In genomic region chr1:46718727-46719622, GRCh38 we compare ENCODE assay signal across 1 cellular context.
TF ChIP-seq lines count a peak whose summit lies in the region.

Gene EFCAB14, minus strand, starts transcription at chr1:46719114. Its CDS starts 1,027 bp downstream, at chr1:46718087.

TF ChIP-seq in HEK293, 187 proteins besides CTCF, POLR2A, EP300 and RAD21 (continued from another document and continues in another):
- no peak for TF ChIP-seq ZNF518A (tag by site-specific recombination; conservative IDR thresholded peaks at IDR 0.05; ENCODE audit: low read depth)
- TF ChIP-seq ZBTB44 (tag by site-specific recombination; IDR thresholded peaks at IDR 0.05), result 0 out of 2 replicates have a peak, but pooled peaks have one; percentile 50
- TF ChIP-seq ZSCAN30 (tag by site-specific recombination; IDR thresholded peaks at IDR 0.05), result peak; percentile 82
- no peak for TF ChIP-seq ZNF488 (tag by site-specific recombination; IDR thresholded peaks at IDR 0.05)
- TF ChIP-seq ZXDB (tag by site-specific recombination; IDR thresholded peaks at IDR 0.05), result peak; percentile 83
- TF ChIP-seq ZBTB49 (tag by site-specific recombination; IDR thresholded peaks at IDR 0.05; ENCODE audit: low read depth), result no peak
- no peak for TF ChIP-seq ZNF274 (IDR thresholded peaks at IDR 0.05; ENCODE audit: low read length)
- TF ChIP-seq ZNF274 (tag by site-specific recombination; IDR thresholded peaks at IDR 0.05; ENCODE audit: borderline replicate concordance), result no peak
- TF ChIP-seq ZNF629 (tag by site-specific recombination; IDR thresholded peaks at IDR 0.05), result peak; percentile 99
- TF ChIP-seq ZFP69B (tag by site-specific recombination; IDR thresholded peaks at IDR 0.05), result peak; percentile 100
- peak; percentile 98 for TF ChIP-seq KLF8 (tag by site-specific recombination; IDR thresholded peaks at IDR 0.05)
- no peak; the same call in 1 of the 2 replicates for TF ChIP-seq BCL11A (tag by site-specific recombination; IDR thresholded peaks at IDR 0.05; ENCODE audit: low read depth)
- TF ChIP-seq ZNF280D (tag by site-specific recombination; IDR thresholded peaks at IDR 0.05), result no peak
- TF ChIP-seq ZNF837 (tag by site-specific recombination; IDR thresholded peaks at IDR 0.05), result no peak
- TF ChIP-seq ZNF19 (tag by site-specific recombination; IDR thresholded peaks at IDR 0.05; ENCODE audit: low read depth), result no peak
- TF ChIP-seq REST (tag by site-specific recombination; IDR thresholded peaks at IDR 0.05), result no peak
- no peak for TF ChIP-seq ZNF623 (tag by site-specific recombination; IDR thresholded peaks at IDR 0.05)
- no peak for TF ChIP-seq GLI2 (tag by site-specific recombination; IDR thresholded peaks at IDR 0.05; ENCODE audit: borderline replicate concordance, low read depth)
- TF ChIP-seq MZF1 (tag by site-specific recombination; IDR thresholded peaks at IDR 0.05; ENCODE audit: borderline replicate concordance), result no peak
- no peak for TF ChIP-seq ZNF704 (tag by site-specific recombination; IDR thresholded peaks at IDR 0.05)
- TF ChIP-seq ZSCAN23 (tag by site-specific recombination; IDR thresholded peaks at IDR 0.05), result no peak
- TF ChIP-seq ZNF707 (tag by site-specific recombination; IDR thresholded peaks at IDR 0.05), result no peak
- TF ChIP-seq ZNF626 (tag by site-specific recombination; IDR thresholded peaks at IDR 0.05), result no peak
- TF ChIP-seq TCF7L2 (IDR thresholded peaks at IDR 0.05; ENCODE audit: borderline replicate concordance, low read depth, low read length), result no peak
- TF ChIP-seq ZNF16 (tag by site-specific recombination; IDR thresholded peaks at IDR 0.05; ENCODE audit: low read depth), result no peak
- no peak for TF ChIP-seq ZNF416 (tag by site-specific recombination; IDR thresholded peaks at IDR 0.05)
- no peak for TF ChIP-seq PBX3 (CRISPR knock-in tag; IDR thresholded peaks at IDR 0.05)
- peak; percentile 68 for TF ChIP-seq YY2 (tag by site-specific recombination; IDR thresholded peaks at IDR 0.05)
- no peak for TF ChIP-seq ZNF394 (tag by site-specific recombination; IDR thresholded peaks at IDR 0.05; ENCODE audit: borderline replicate concordance)
- no peak for TF ChIP-seq SALL2 (tag by site-specific recombination; IDR thresholded peaks at IDR 0.05; ENCODE audit: borderline replicate concordance)
- TF ChIP-seq ZNF600 (tag by site-specific recombination; IDR thresholded peaks at IDR 0.05), result no peak; the same call in none of the 2 replicates
- no peak for TF ChIP-seq HOXC10 (CRISPR knock-in tag; IDR thresholded peaks at IDR 0.05)
- no peak for TF ChIP-seq ZNF555 (tag by site-specific recombination; conservative IDR thresholded peaks at IDR 0.05)
- peak; percentile 44 for TF ChIP-seq ZNF341 (tag by site-specific recombination; IDR thresholded peaks at IDR 0.05; ENCODE audit: low read depth)
- TF ChIP-seq ZNF677 (tag by site-specific recombination; IDR thresholded peaks at IDR 0.05), result no peak
- TF ChIP-seq GLI4 (tag by site-specific recombination; IDR thresholded peaks at IDR 0.05), result no peak
- peak; percentile 63 for TF ChIP-seq ZNF561 (tag by site-specific recombination; IDR thresholded peaks at IDR 0.05; ENCODE audit: borderline replicate concordance)
- no peak for TF ChIP-seq ZNF530 (tag by site-specific recombination; IDR thresholded peaks at IDR 0.05; ENCODE audit: low read depth)
- TF ChIP-seq OSR2 (tag by site-specific recombination; IDR thresholded peaks at IDR 0.05), result peak; percentile 54
- no peak for TF ChIP-seq ZNF791 (tag by site-specific recombination; IDR thresholded peaks at IDR 0.05)
- no peak for TF ChIP-seq ZBTB48 (tag by site-specific recombination; IDR thresholded peaks at IDR 0.05)
